8 cellular contexts compared by ENCODE assay signal in the genomic region with DNA sequence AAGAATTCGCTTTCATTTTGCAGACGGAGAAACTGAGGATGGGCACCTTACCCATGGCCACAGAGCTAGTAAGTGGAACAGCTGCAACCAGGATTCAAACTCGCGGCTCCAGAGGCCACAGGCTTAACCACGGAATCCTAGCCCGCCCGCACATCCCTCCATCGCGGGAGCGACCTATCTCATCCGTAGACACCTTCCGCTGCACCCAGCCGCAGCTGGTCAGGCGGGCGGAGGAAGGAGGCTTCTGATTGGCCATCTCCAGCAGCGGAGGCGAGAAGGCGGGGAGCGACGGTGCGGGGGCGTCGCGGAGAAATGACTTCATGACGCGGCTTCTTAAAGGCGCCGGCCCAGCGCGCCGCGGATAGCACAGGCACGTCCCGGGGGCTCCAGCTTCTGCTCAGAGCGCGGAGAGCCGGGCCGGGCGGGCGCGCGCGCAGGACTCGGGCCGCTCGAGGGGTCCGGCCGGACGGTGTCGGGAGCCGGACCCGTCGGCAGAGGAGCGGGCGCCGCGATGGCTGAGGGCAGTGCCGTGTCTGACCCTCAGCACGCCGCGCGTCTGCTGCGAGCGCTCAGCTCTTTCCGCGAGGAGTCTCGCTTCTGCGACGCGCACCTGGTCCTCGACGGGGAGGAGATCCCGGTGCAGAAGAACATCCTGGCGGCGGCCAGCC. TPM values are rescaled to one million over a fixed set of nuclear protein-coding genes. Genes with fewer than 3 reads are reported as not detected.
DNase-seq lines count a peak whose midpoint lies in the region; ATAC-seq, FAIRE-seq and TF ChIP-seq lines count a peak whose summit lies in the region.

A gene with protein sequence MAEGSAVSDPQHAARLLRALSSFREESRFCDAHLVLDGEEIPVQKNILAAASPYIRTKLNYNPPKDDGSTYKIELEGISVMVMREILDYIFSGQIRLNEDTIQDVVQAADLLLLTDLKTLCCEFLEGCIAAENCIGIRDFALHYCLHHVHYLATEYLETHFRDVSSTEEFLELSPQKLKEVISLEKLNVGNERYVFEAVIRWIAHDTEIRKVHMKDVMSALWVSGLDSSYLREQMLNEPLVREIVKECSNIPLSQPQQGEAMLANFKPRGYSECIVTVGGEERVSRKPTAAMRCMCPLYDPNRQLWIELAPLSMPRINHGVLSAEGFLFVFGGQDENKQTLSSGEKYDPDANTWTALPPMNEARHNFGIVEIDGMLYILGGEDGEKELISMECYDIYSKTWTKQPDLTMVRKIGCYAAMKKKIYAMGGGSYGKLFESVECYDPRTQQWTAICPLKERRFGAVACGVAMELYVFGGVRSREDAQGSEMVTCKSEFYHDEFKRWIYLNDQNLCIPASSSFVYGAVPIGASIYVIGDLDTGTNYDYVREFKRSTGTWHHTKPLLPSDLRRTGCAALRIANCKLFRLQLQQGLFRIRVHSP (plus strand): TSS at position 360 of the 668 bp plus-strand sequence. CDS start 152 bp downstream, at position 512.

- H3K4me2 ChIP-seq in OCI-LY3 (ENCODE audit: low read length), result peak within 1 kb of the TSS; percentile 99
- peak within 1 kb of the TSS; percentile 86 for H3K4me2 ChIP-seq in endothelial cell of umbilical vein (ENCODE audit: insufficient read depth, low read length)

- no peaks in the 10 kb centered on the region for H3K36me3 ChIP-seq in OCI-LY3 (replicated peaks; ENCODE audit: low read depth, low read length)
- H3K36me3 ChIP-seq in endothelial cell of umbilical vein (ENCODE audit: control insufficient read depth in 2 of 2, extremely low read depth in 1 of 2, insufficient read depth in 2 of 2, low read length in 2 of 2), result no peaks in the 10 kb centered on the region

- H3K4me1 ChIP-seq in OCI-LY3 (ENCODE audit: low read length), result peaks cover 14% of the 10 kb centered on the region
- H3K4me1 ChIP-seq in endothelial cell of umbilical vein (ENCODE audit: control insufficient read depth, extremely low read depth, insufficient read depth, low read length), result peaks cover 16% of the 10 kb centered on the region

- no peak for TF ChIP-seq CTCF in OCI-LY3 (IDR thresholded peaks at IDR 0.05; ENCODE audit: low read depth, low read length)
- no peak for TF ChIP-seq CTCF in endothelial cell of umbilical vein (IDR thresholded peaks at IDR 0.05; ENCODE audit: extremely low read depth in 1 of 2, insufficient read depth in 1 of 2, low read depth in 1 of 2, low read length in 2 of 2)

- H4K20me1 ChIP-seq in OCI-LY3 (ENCODE audit: insufficient read depth, low read length), result peaks cover 5% of the 10 kb centered on the region; the same call in 1 of the 2 replicates
- H4K20me1 ChIP-seq in endothelial cell of umbilical vein (replicated peaks; ENCODE audit: control insufficient read depth, extremely low read depth, insufficient read depth, low read length), result no peaks in the 10 kb centered on the region

- H3K9me3 ChIP-seq in OCI-LY3 (ENCODE audit: insufficient read depth, low read length) (no peaks in the 10 kb centered on the region), endothelial cell of umbilical vein (replicated peaks; ENCODE audit: control insufficient read depth, insufficient read depth, low read length) (no peaks in the 10 kb centered on the region)

- POLR2A ChIA-PET in endothelial cell of umbilical vein (lab: Charles Lee), result interaction anchor here (1.0 kb wide), 1 partner anchor 35 kb away, joined by 4 read pairs; no protein-coding TSS in a partner anchor

- no peaks in the 10 kb centered on the region for H3K27me3 ChIP-seq in OCI-LY3 (ENCODE audit: low read depth, low read length)
- H3K27me3 ChIP-seq in endothelial cell of umbilical vein (ENCODE audit: control insufficient read depth in 2 of 2, insufficient read depth in 2 of 2, low read length in 2 of 2), result no peaks in the 10 kb centered on the region

- no peak within 1 kb of the TSS; the same call in 1 of the 2 replicates for H3K27ac ChIP-seq in OCI-LY3 (ENCODE audit: low read length)
- H3K27ac ChIP-seq in endothelial cell of umbilical vein (ENCODE audit: insufficient read depth, low read depth, low read length), result peak within 1 kb of the TSS; percentile 67

- H3K9me1 ChIP-seq in endothelial cell of umbilical vein (replicated peaks; ENCODE audit: control insufficient read depth, extremely low read depth, insufficient read depth, low read length), result no peaks in the 10 kb centered on the region

- H2AFZ ChIP-seq in OCI-LY3 (ENCODE audit: low read depth, low read length) (peak within 1 kb of the TSS; percentile 93), endothelial cell of umbilical vein (ENCODE audit: low read depth, low read length) (peak within 1 kb of the TSS; percentile 93)

- peak; percentile 76 for TF ChIP-seq POLR2A in endothelial cell of umbilical vein (IDR thresholded peaks at IDR 0.05; ENCODE audit: low read depth, low read length)

- BruUV-seq in endothelial cell of umbilical vein (replicated peaks; lab: Mats Ljungman, UMichigan), result no TSS peak

- dilution Hi-C loops in endothelial cell of umbilical vein (cut with MboI; ENCODE audit: extremely low pct_ligation_motif_present, low sequenced_read_pairs), result no loop called here

- intact Hi-C loops in endothelial cell of umbilical vein (cut with micrococcal nuclease), result loop anchor here (1.0 kb wide), 6 partner anchors 34 to 465 kb away; a partner anchor contains a TSS

- DNase-seq in DMS 273 treated with DMSO at 0.1 percent for 48 hours (lab: John Stamatoyannopoulos, UW) (peak; percentile 94), HuH-7.5 (ENCODE audit: low spot score) (peak; percentile 95), activated T-cell treated with anti-CD3 and anti-CD28 coated beads for 24 hours (ENCODE audit: low read depth) (peak; percentile 92), endothelial cell of umbilical vein (ENCODE audit: low read depth, low spot score) (peak; percentile 98), midbrain (lab: John Stamatoyannopoulos, UW) (peak; percentile 96)
- DNase-seq in stimulated activated CD8-positive, alpha-beta memory T cell treated with anti-CD3 and anti-CD28 coated beads, Interleukin-15, amount 100 ng/mL, for 48 hours (ENCODE audit: low read depth in 2 of 2), result peak; percentile 92 to 93

- H3K4me3 ChIP-seq in OCI-LY3 (ENCODE audit: low read length), result peak within 1 kb of the TSS; percentile 96
- H3K4me3 ChIP-seq in endothelial cell of umbilical vein (replicated peaks in 1 of 3; ENCODE audit: insufficient read depth in 1 of 3, low read depth in 1 of 3, low read length in 3 of 3), result peak within 1 kb of the TSS; percentile 59 to 94 (median 93)

- H3K79me2 ChIP-seq in OCI-LY3 (ENCODE audit: low read length) (peaks cover 52% of the 10 kb centered on the region), endothelial cell of umbilical vein (ENCODE audit: control insufficient read depth, insufficient read depth, low read length) (peaks cover 45% of the 10 kb centered on the region)

- peak; percentile 95 for FAIRE-seq in endothelial cell of umbilical vein (lab: Jason Lieb, UNC)

- CTCF ChIA-PET in endothelial cell of umbilical vein (lab: Charles Lee), result interaction anchor here (1.1 to 2.2 kb wide), 5 partner anchors 34 to 110 kb away, joined by 3 to 20 read pairs (median 8); no protein-coding TSS in a partner anchor

- peak; percentile 95 for ATAC-seq in GM21528 (IDR thresholded peaks at IDR 0.05; ENCODE audit: low FRiP score, unreplicated experiment)

- peak within 1 kb of the TSS; percentile 91 for H3K9ac ChIP-seq in OCI-LY3 (ENCODE audit: low read length)
- H3K9ac ChIP-seq in endothelial cell of umbilical vein (replicated peaks; ENCODE audit: extremely low read depth, insufficient read depth, low read length), result peak within 1 kb of the TSS; percentile 77

TF ChIP-seq in endothelial cell of umbilical vein, 7 proteins besides CTCF, POLR2A, EP300 and RAD21:
- TF ChIP-seq GATA2 (IDR thresholded peaks at IDR 0.05; ENCODE audit: insufficient read depth, insufficient read length, low read depth, low read length) (no peak), MYC (IDR thresholded peaks at IDR 0.05; ENCODE audit: low read depth, low read length) (no peak), EZH2 (IDR thresholded peaks at IDR 0.05; ENCODE audit: borderline replicate concordance, low read depth, low read length, severe bottlenecking) (no peak), POLR2AphosphoS5 (IDR thresholded peaks at IDR 0.05; ENCODE audit: insufficient read depth, low read depth, low read length) (peak; percentile 92), JUN (IDR thresholded peaks at IDR 0.05; ENCODE audit: borderline replicate concordance, insufficient read depth, insufficient read length, low read depth) (no peak), FOS (IDR thresholded peaks at IDR 0.05; ENCODE audit: borderline replicate concordance, insufficient read depth, low read length) (no peak)
- TF ChIP-seq, protein P1, sequence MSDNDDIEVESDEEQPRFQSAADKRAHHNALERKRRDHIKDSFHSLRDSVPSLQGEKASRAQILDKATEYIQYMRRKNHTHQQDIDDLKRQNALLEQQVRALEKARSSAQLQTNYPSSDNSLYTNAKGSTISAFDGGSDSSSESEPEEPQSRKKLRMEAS (IDR thresholded peaks at IDR 0.05; ENCODE audit: insufficient read depth, insufficient read length), result peak; percentile 48

RNA-seq across cellular contexts. Expression of the gene that starts here (rescaled TPM):
- 11.1 and 12.2 TPM in 2 replicates for total RNA-seq in endothelial cell of umbilical vein
- polyA plus RNA-seq in endothelial cell of umbilical vein, result 1.6 and 1.8 TPM in 2 replicates
- polyA plus RNA-seq in endothelial cell of umbilical vein (2011; cell fraction: cytosol; rRNA removed), result 1.5 and 1.7 TPM in 2 replicates
- polyA plus RNA-seq in endothelial cell of umbilical vein (2011; cell fraction: nucleus; rRNA removed), result 3.8 and 5.2 TPM in 2 replicates
- polyA plus RNA-seq in endothelial cell of umbilical vein (2012), result 2.5 and 2.6 TPM in 2 replicates
- polyA minus RNA-seq in endothelial cell of umbilical vein, result 13.1 and 13.9 TPM in 2 replicates
- 13.9 TPM for polyA minus RNA-seq in endothelial cell of umbilical vein (2011; cell fraction: cytosol; rRNA and poly(A)+ RNA removed)
- 8.7 and 11.7 TPM in 2 replicates for polyA minus RNA-seq in endothelial cell of umbilical vein (2011; cell fraction: nucleus; rRNA and poly(A)+ RNA removed)
